In genomic region chr2:144382848-144383247, GRCh38 we compare ENCODE assay signal across 8 cellular contexts.
DNase-seq lines count a peak whose midpoint lies in the region; ATAC-seq and TF ChIP-seq lines count a peak whose summit lies in the region.

No MANE protein-coding gene starts in this region.

- peaks cover 0 to 25% (median 0%) of the 10 kb centered on the region in 6 donors for H3K36me3 ChIP-seq in spleen

- H3K27ac Mint-ChIP-seq in activated CD8-positive, alpha-beta T cell treated with anti-CD3 and anti-CD28 coated beads, Interleukin-2, amount 10 ng/mL, durations not matched to agents 7 days and 5 days, result peak overlapping the region; percentile 37

- H3K4me3 Mint-ChIP-seq in activated CD8-positive, alpha-beta T cell treated with anti-CD3 and anti-CD28 coated beads, Interleukin-2, amount 10 ng/mL, durations not matched to agents 7 days and 5 days, result no peak overlapping the region

- TF ChIP-seq CTCF in spleen (IDR thresholded peaks at IDR 0.05 in 8 of 11, conservative IDR thresholded peaks at IDR 0.05 in 3 of 11), result peak in 1 of 11 experiments; percentile 7

- peaks cover 4% of the 10 kb centered on the region for H3K36me3 Mint-ChIP-seq in activated CD8-positive, alpha-beta T cell treated with anti-CD3 and anti-CD28 coated beads, Interleukin-2, amount 10 ng/mL, durations not matched to agents 7 days and 5 days (ENCODE audit: low read depth)

- no peaks in the 10 kb centered on the region for H3K9me3 Mint-ChIP-seq in activated CD8-positive, alpha-beta T cell treated with anti-CD3 and anti-CD28 coated beads, Interleukin-2, amount 10 ng/mL, durations not matched to agents 7 days and 5 days (ENCODE audit: insufficient read depth)

- H3K9me3 ChIP-seq in spleen, result no peaks in the 10 kb centered on the region

- WGBS in spleen, 5 donors, result 14 to 36% (median 16%) methylated on average over 2 of the region's 2 CpGs

- H3K27me3 Mint-ChIP-seq in activated CD8-positive, alpha-beta T cell treated with anti-CD3 and anti-CD28 coated beads, Interleukin-2, amount 10 ng/mL, durations not matched to agents 7 days and 5 days (ENCODE audit: low read depth), result peaks cover 17% of the 10 kb centered on the region

- no peak for TF ChIP-seq POLR2A in spleen (IDR thresholded peaks at IDR 0.05)

- CTCF ChIA-PET in activated CD8-positive, alpha-beta T cell treated with anti-CD3 and anti-CD28 coated beads, Interleukin-2, amount 10 ng/mL, durations not matched to agents 7 days and 5 days (lab: Charles Lee), result no interaction called here

- intact Hi-C loops in spleen (cut with DNase I; ENCODE audit: low total_unique reads), result no loop called here

- H3K4me1 Mint-ChIP-seq in activated CD8-positive, alpha-beta T cell treated with anti-CD3 and anti-CD28 coated beads, Interleukin-2, amount 10 ng/mL, durations not matched to agents 7 days and 5 days (ENCODE audit: low read depth), result peaks cover 25% of the 10 kb centered on the region

- peaks cover 0 to 64% (median 42%) of the 10 kb centered on the region in 6 donors for H3K4me1 ChIP-seq in spleen

- H3K27me3 ChIP-seq in spleen (replicated peaks in 1 of 7), result no peaks in the 10 kb centered on the region

- ATAC-seq in HG03139 (IDR thresholded peaks at IDR 0.05; ENCODE audit: unreplicated experiment), result peak; percentile 99
- ATAC-seq in activated CD8-positive, alpha-beta T cell treated with anti-CD3 and anti-CD28 coated beads, Interleukin-2, amount 10 ng/mL, durations not matched to agents 7 days and 5 days, result peak; percentile 97

- POLR2A ChIA-PET in activated CD8-positive, alpha-beta T cell treated with anti-CD3 and anti-CD28 coated beads, Interleukin-2, amount 10 ng/mL, durations not matched to agents 7 days and 5 days (lab: Charles Lee), result interaction anchor here (0.6 kb wide), 1 partner anchor 11 kb away, joined by 3 read pairs; no protein-coding TSS in a partner anchor

- H3K27ac ChIP-seq in spleen, result peak overlapping the region in 5 of 8 donors; percentile 14 to 82 (median 68)

- H3K4me3 ChIP-seq in spleen, result peak overlapping the region in 1 of 8 donors; percentile 6

- DNase-seq in Ammon's horn (ENCODE audit: low spot score) (peak; percentile 39), GM19238 (ENCODE audit: insufficient read length, low spot score) (peak; percentile 50), spleen (no peak), iPS-NIHi11 (ENCODE audit: low spot score) (no peak), dermis blood vessel endothelial cell (no peak), HK-2 (ENCODE audit: unreplicated experiment) (no peak)
- peak; percentile 72 for DNase-seq in activated CD8-positive, alpha-beta T cell treated with anti-CD3 and anti-CD28 coated beads, Interleukin-2, amount 10 ng/mL, durations not matched to agents 7 days and 5 days

Comparison
In these comparisons a context has a peak if more than half of its experiments do, and no peak if none do; other contexts are left out.
1. DNase-seq: peak in Ammon's horn (single experiment), GM19238 (single experiment) and activated CD8-positive, alpha-beta T cell treated with anti-CD3 and anti-CD28 coated beads, Interleukin-2, amount 10 ng/mL, durations not matched to agents 7 days and 5 days (single experiment); none in spleen (single experiment), iPS-NIHi11 (single experiment), dermis blood vessel endothelial cell (single experiment) and HK-2 (single experiment).